In genomic region chr5:6543346-6543730, GRCh38 we compare ENCODE assay signal across 16 cellular contexts.
A peak's percentile ranks its signal among the peaks of the same experiment; 100 is the strongest.
DNase-seq lines count a peak whose midpoint lies in the region; ATAC-seq and TF ChIP-seq lines count a peak whose summit lies in the region.
"Had no signal": no experiment of that assay in that cellular context is flagged by ENCODE, and none has a peak within 500 bp of the region (broad histone marks: within the 10 kb centered on the region; RNA-seq: fewer than 3 reads in every experiment).

No MANE protein-coding gene starts in this region.

- H3K9me3 ChIP-seq in right atrium auricular region (no peaks in the 10 kb centered on the region), esophagus muscularis mucosa (no peaks in the 10 kb centered on the region)
- H3K9me3 ChIP-seq: HAP-1 had no signal

- H3K4me1 Mint-ChIP-seq in type B pancreatic cell (ENCODE audit: unreplicated experiment) (peaks cover 4% of the 10 kb centered on the region), Calu3 (ENCODE audit: low read depth, unreplicated experiment) (no peaks in the 10 kb centered on the region)
- H3K4me1 Mint-ChIP-seq: GM23338 had no signal

- TF ChIP-seq CTCF in right atrium auricular region (IDR thresholded peaks at IDR 0.05) (no peak), coronary artery (IDR thresholded peaks at IDR 0.05) (no peak), esophagus muscularis mucosa (IDR thresholded peaks at IDR 0.05) (no peak), type B pancreatic cell (conservative IDR thresholded peaks at IDR 0.05) (no peak), Calu3 (IDR thresholded peaks at IDR 0.05; ENCODE audit: unreplicated experiment) (no peak)

- no peak overlapping the region for H3K27ac ChIP-seq in right atrium auricular region
- no peak overlapping the region for H3K27ac ChIP-seq in coronary artery
- no peak overlapping the region for H3K27ac ChIP-seq in esophagus muscularis mucosa (replicated peaks in 1 of 4)

- H3K4me3 ChIP-seq in right atrium auricular region (no peak overlapping the region), coronary artery (no peak overlapping the region), esophagus muscularis mucosa (no peak overlapping the region)
- H3K4me3 ChIP-seq: GM23338, HAP-1 had no signal

- H3K27me3 Mint-ChIP-seq in type B pancreatic cell: peaks cover 19% of the 10 kb centered on the region
- H3K27me3 Mint-ChIP-seq in Calu3 (ENCODE audit: unreplicated experiment): peaks cover 82% of the 10 kb centered on the region

- TF ChIP-seq EP300 in esophagus muscularis mucosa (IDR thresholded peaks at IDR 0.05): no peak

- H3K36me3 ChIP-seq in right atrium auricular region: no peaks in the 10 kb centered on the region
- H3K36me3 ChIP-seq in esophagus muscularis mucosa: no peaks in the 10 kb centered on the region
- H3K36me3 ChIP-seq: HAP-1 had no signal

- intact Hi-C loops in Right ventricle myocardium superior (cut with DNase I): no loop called here
- intact Hi-C loops in esophagus muscularis mucosa (cut with DNase I): no loop called here
- intact Hi-C loops in Calu3 (cut with micrococcal nuclease; ENCODE audit: unreplicated experiment): no loop called here

- BruUV-seq in Calu3 (replicated peaks; lab: Mats Ljungman, UMichigan): no TSS peak

- no peak overlapping the region for H3K4me3 Mint-ChIP-seq in type B pancreatic cell
- H3K4me3 Mint-ChIP-seq in Calu3 (ENCODE audit: low read depth, unreplicated experiment): no peak overlapping the region
- H3K4me3 Mint-ChIP-seq: CD4-positive, alpha-beta memory T cell; GM23338; HFFc6 had no signal

- peaks cover 0 to 7% of the 10 kb centered on the region in 2 donors for H3K4me1 ChIP-seq in right atrium auricular region
- H3K4me1 ChIP-seq in esophagus muscularis mucosa: peaks cover 0 to 20% (median 3%) of the 10 kb centered on the region in 4 donors
- H3K4me1 ChIP-seq: HAP-1 had no signal

- H3K27me3 ChIP-seq in right atrium auricular region (no peaks in the 10 kb centered on the region), esophagus muscularis mucosa (no peaks in the 10 kb centered on the region)

- H3K9me3 Mint-ChIP-seq in type B pancreatic cell: no peaks in the 10 kb centered on the region
- peaks cover 3% of the 10 kb centered on the region for H3K9me3 Mint-ChIP-seq in Calu3 (ENCODE audit: low read depth, unreplicated experiment)
- H3K9me3 Mint-ChIP-seq: GM23338, HFFc6 had no signal

- ATAC-seq in Right ventricle myocardium superior (ENCODE audit: poor library complexity) (no peak), GM19035 (IDR thresholded peaks at IDR 0.05; ENCODE audit: unreplicated experiment) (no peak)
- ATAC-seq: GM23338 had no signal

- WGBS in esophagus muscularis mucosa: 81% methylated on average over 4 of the region's 6 CpGs

- DNase-seq in right atrium auricular region (ENCODE audit: low spot score): peak; percentile 43
- DNase-seq in Right ventricle myocardium superior: no peak
- DNase-seq in coronary artery (ENCODE audit: low spot score): peak; percentile 49
- DNase-seq in esophagus muscularis mucosa (ENCODE audit: extremely low spot score): peak; percentile 57
- DNase-seq in type B pancreatic cell (ENCODE audit: extremely low spot score, unreplicated experiment): peak; percentile 49
- DNase-seq in Calu3: no peak
- no peak for DNase-seq in SHP77 treated with DMSO at 0.1 percent for 48 hours (lab: John Stamatoyannopoulos, UW)
- DNase-seq: C1 segment of cervical spinal cord; CD4-positive, alpha-beta memory T cell; COR-L47; DMS153; DND-41; HFFc6 had no signal

- TF ChIP-seq POLR2A in esophagus muscularis mucosa (IDR thresholded peaks at IDR 0.05; ENCODE audit: low read depth): no peak

- no peak overlapping the region for H3K27ac Mint-ChIP-seq in type B pancreatic cell
- no peak overlapping the region for H3K27ac Mint-ChIP-seq in Calu3 (ENCODE audit: unreplicated experiment)
- H3K27ac Mint-ChIP-seq: CD4-positive, alpha-beta memory T cell; GM23338; HFFc6 had no signal

- H3K36me3 Mint-ChIP-seq in type B pancreatic cell (no peaks in the 10 kb centered on the region), Calu3 (ENCODE audit: insufficient read depth, unreplicated experiment) (no peaks in the 10 kb centered on the region)
- H3K36me3 Mint-ChIP-seq: CD4-positive, alpha-beta memory T cell had no signal

- CTCF ChIA-PET in Calu3 (lab: Charles Lee): no interaction called here

Comparison
In these comparisons a context has a peak if more than half of its experiments do, and no peak if none do; other contexts are left out.
1. DNase-seq: peak in right atrium auricular region (single experiment), coronary artery (single experiment), esophagus muscularis mucosa (single experiment) and type B pancreatic cell (single experiment); none in Right ventricle myocardium superior (single experiment), Calu3 (single experiment) and SHP77 treated with DMSO at 0.1 percent for 48 hours (single experiment).